Comparison of ENCODE assay signal across 9 cellular contexts in the genomic region with DNA sequence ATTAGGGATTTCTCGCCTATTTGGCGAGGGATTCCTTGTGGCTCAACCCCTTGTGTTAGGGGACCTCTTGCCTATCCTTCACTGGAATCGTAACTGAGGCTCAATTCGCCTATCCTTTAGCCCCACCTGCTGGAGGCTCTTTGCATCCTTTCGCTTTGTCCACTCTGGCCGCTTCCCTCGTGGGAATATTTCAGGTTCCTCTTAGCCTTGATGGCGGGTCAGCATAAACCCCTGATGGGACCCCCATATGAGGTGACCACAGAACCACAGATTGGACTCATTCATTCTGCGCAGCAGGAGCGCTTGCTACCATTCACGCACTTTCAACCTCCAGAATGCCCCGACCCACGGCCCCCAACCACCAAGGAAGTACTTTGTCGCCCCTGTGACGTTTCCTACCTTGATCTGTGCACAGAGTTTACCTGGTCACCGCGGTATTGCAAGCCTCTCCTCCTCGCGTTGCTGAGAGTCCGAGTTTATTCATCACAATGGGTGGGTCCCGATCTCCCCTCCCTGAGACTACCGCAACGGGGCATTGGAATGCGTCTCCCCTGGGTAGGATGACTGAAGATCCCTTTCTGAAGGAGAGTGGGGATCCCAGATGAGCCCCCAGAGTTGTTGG. TPM values are rescaled to one million over a fixed set of nuclear protein-coding genes. Genes with fewer than 3 reads are reported as not detected.
A peak's percentile ranks its signal among the peaks of the same experiment; 100 is the strongest.
DNase-seq lines count a peak whose midpoint lies in the region; ATAC-seq lines count a peak whose summit lies in the region.
"Had no signal": no experiment of that assay in that cellular context is flagged by ENCODE, and none has a peak within 500 bp of the region (broad histone marks: within the 10 kb centered on the region; RNA-seq: fewer than 3 reads in every experiment).

Gene OR52N2 (plus strand): TSS at position 425 of the 622 bp plus-strand sequence. CDS start 11,412 bp downstream, outside the sequence.

- H3K18ac ChIP-seq in mesenchymal stem cell (ENCODE audit: low read depth in 1 of 2, low read length in 2 of 2), result peak within 1 kb of the TSS in 1 of 2 experiments; percentile 29

- H3K27me3 ChIP-seq in effector memory CD4-positive, alpha-beta T cell (replicated peaks; ENCODE audit: control insufficient read depth, insufficient read depth, low read length, poor library complexity, severe bottlenecking), result no peaks in the 10 kb centered on the region
- peaks cover 4 to 12% of the 10 kb centered on the region in 2 experiments for H3K27me3 ChIP-seq in mesenchymal stem cell (ENCODE audit: control insufficient read depth in 1 of 2, insufficient read depth in 1 of 2, low read length in 2 of 2)

- H3K4ac ChIP-seq in mesenchymal stem cell (ENCODE audit: low read depth in 1 of 2, low read length in 2 of 2), result no peak within 1 kb of the TSS

- intact Hi-C loops in activated CD4-positive, alpha-beta memory T cell treated with anti-CD3 and anti-CD28 coated beads for 36 hours (cut with micrococcal nuclease), result loop anchor here (1.0 to 5.0 kb wide), 6 partner anchors 84 to 684 kb away; partner anchors contain the start of gene OR52E5

- CTCF ChIA-PET in activated CD4-positive, alpha-beta memory T cell treated with anti-CD3 and anti-CD28 coated beads for 36 hours (lab: Charles Lee), result interaction anchor here (0.6 to 2.7 kb wide), 8 partner anchors 16 to 334 kb away, joined by 3 to 18 read pairs (median 4); partner anchors contain the start of gene TRIM5

- no peak within 1 kb of the TSS for H2AK5ac ChIP-seq in mesenchymal stem cell (ENCODE audit: low read length, severe bottlenecking)

- peak within 1 kb of the TSS; percentile 85 for H3K4me3 Mint-ChIP-seq in activated CD4-positive, alpha-beta memory T cell treated with anti-CD3 and anti-CD28 coated beads for 36 hours

- peak within 1 kb of the TSS; percentile 77 for H2BK15ac ChIP-seq in mesenchymal stem cell (ENCODE audit: low read depth, poor library complexity, severe bottlenecking)

- H3K9me3 ChIP-seq in effector memory CD4-positive, alpha-beta T cell (ENCODE audit: control insufficient read depth, low read length), result no peaks in the 10 kb centered on the region
- peaks cover 4% of the 10 kb centered on the region for H3K9me3 ChIP-seq in mesenchymal stem cell (ENCODE audit: control insufficient read depth, low read length)

- peak within 1 kb of the TSS; percentile 90 for H3K4me2 ChIP-seq in mesenchymal stem cell (ENCODE audit: low read length, poor library complexity, severe bottlenecking)

- POLR2A ChIA-PET in activated CD4-positive, alpha-beta memory T cell treated with anti-CD3 and anti-CD28 coated beads for 36 hours (lab: Charles Lee), result interaction anchor here (1.0 kb wide), 1 partner anchor 124 kb away, joined by 4 read pairs; the partner anchor contains the start of gene TRIM5

- 20% methylated on average over 24 of the region's 24 CpGs for WGBS in mesenchymal stem cell

- H4K8ac ChIP-seq in mesenchymal stem cell (ENCODE audit: low read length), result no peak within 1 kb of the TSS

- no peak within 1 kb of the TSS for H2BK120ac ChIP-seq in mesenchymal stem cell (ENCODE audit: low read depth, low read length)

- H3K79me1 ChIP-seq in mesenchymal stem cell (replicated peaks; ENCODE audit: low read length, poor library complexity, severe bottlenecking), result no peaks in the 10 kb centered on the region

- peak within 1 kb of the TSS; percentile 86 for H3K9ac ChIP-seq in mesenchymal stem cell (ENCODE audit: low read length)

- ATAC-seq in GM18517 (IDR thresholded peaks at IDR 0.05; ENCODE audit: unreplicated experiment) (peak; percentile 97), HG03060 (IDR thresholded peaks at IDR 0.05; ENCODE audit: low read depth, unreplicated experiment) (peak; percentile 75)

- peaks cover 8% of the 10 kb centered on the region for H3K27me3 Mint-ChIP-seq in activated CD4-positive, alpha-beta memory T cell treated with anti-CD3 and anti-CD28 coated beads for 36 hours

- no peak within 1 kb of the TSS for H3K23ac ChIP-seq in mesenchymal stem cell (ENCODE audit: low read length in 2 of 2)

- H3K4me1 Mint-ChIP-seq in activated CD4-positive, alpha-beta memory T cell treated with anti-CD3 and anti-CD28 coated beads for 36 hours (ENCODE audit: low read depth), result peaks cover 5% of the 10 kb centered on the region

- no peak within 1 kb of the TSS for H3K27ac ChIP-seq in effector memory CD4-positive, alpha-beta T cell (ENCODE audit: insufficient read depth, low read length, poor library complexity, severe bottlenecking)
- H3K27ac ChIP-seq in mesenchymal stem cell (ENCODE audit: low read length, poor library complexity, severe bottlenecking), result no peak within 1 kb of the TSS

- no peaks in the 10 kb centered on the region for H3K36me3 ChIP-seq in effector memory CD4-positive, alpha-beta T cell (ENCODE audit: control insufficient read depth, insufficient read depth, low read length)
- no peaks in the 10 kb centered on the region for H3K36me3 ChIP-seq in mesenchymal stem cell (ENCODE audit: control insufficient read depth in 1 of 2, insufficient read depth in 2 of 2, low read depth in 1 of 2, low read length in 2 of 2)

- H2BK12ac ChIP-seq in mesenchymal stem cell (ENCODE audit: low read length in 2 of 2), result no peak within 1 kb of the TSS

- H3K14ac ChIP-seq in mesenchymal stem cell (ENCODE audit: low read length in 2 of 2), result peak within 1 kb of the TSS in 1 of 2 experiments; percentile 45

- H3K4me1 ChIP-seq in effector memory CD4-positive, alpha-beta T cell (ENCODE audit: control insufficient read depth, insufficient read depth, low read length, poor library complexity, severe bottlenecking), result no peaks in the 10 kb centered on the region
- peaks cover 3% of the 10 kb centered on the region for H3K4me1 ChIP-seq in mesenchymal stem cell (ENCODE audit: control insufficient read depth, insufficient read depth, low read depth, low read length)

- peaks cover 6% of the 10 kb centered on the region for H3K9me3 Mint-ChIP-seq in activated CD4-positive, alpha-beta memory T cell treated with anti-CD3 and anti-CD28 coated beads for 36 hours

- peak within 1 kb of the TSS; percentile 48 for H2AFZ ChIP-seq in mesenchymal stem cell (ENCODE audit: low read depth, low read length)

- peak within 1 kb of the TSS; percentile 48 for H3K4me3 ChIP-seq in effector memory CD4-positive, alpha-beta T cell (ENCODE audit: insufficient read depth, low read depth, low read length, poor library complexity, severe bottlenecking)
- peak within 1 kb of the TSS; percentile 50 to 92 for H3K4me3 ChIP-seq in mesenchymal stem cell (ENCODE audit: insufficient read depth in 1 of 2, low read depth in 1 of 2, low read length in 2 of 2)

- H3K27ac Mint-ChIP-seq in activated CD4-positive, alpha-beta memory T cell treated with anti-CD3 and anti-CD28 coated beads for 36 hours, result peak within 1 kb of the TSS; percentile 49

- H4K91ac ChIP-seq in mesenchymal stem cell (ENCODE audit: low read length), result peak within 1 kb of the TSS; percentile 21

- no peaks in the 10 kb centered on the region for H3K36me3 Mint-ChIP-seq in activated CD4-positive, alpha-beta memory T cell treated with anti-CD3 and anti-CD28 coated beads for 36 hours

- H2BK5ac ChIP-seq in mesenchymal stem cell (ENCODE audit: low read depth, low read length, poor library complexity, severe bottlenecking), result no peak within 1 kb of the TSS

- DNase-seq in AG08395 (ENCODE audit: low spot score), result peak; percentile 63
- peak; percentile 66 for DNase-seq in NCI-H345 treated with DMSO at 0.1 percent for 48 hours (lab: John Stamatoyannopoulos, UW; ENCODE audit: unreplicated experiment)
- peak; percentile 82 for DNase-seq in activated CD4-positive, alpha-beta memory T cell treated with anti-CD3 and anti-CD28 coated beads for 36 hours
- DNase-seq in effector memory CD4-positive, alpha-beta T cell, result peak; percentile 38 to 71 (median 42)
- peak; percentile 77 for DNase-seq in mesenchymal stem cell
- peak; percentile 37 for DNase-seq in stimulated activated CD8-positive, alpha-beta memory T cell treated with anti-CD3 and anti-CD28 coated beads, Interleukin-12 subunit alpha, Interleukin-12 subunit beta, amount 100 ng/mL, for 4 hours (ENCODE audit: low read depth)

RNA-seq across cellular contexts. Expression of gene OR52N2, which starts in this region (rescaled TPM):
- not detected for total RNA-seq in activated CD4-positive, alpha-beta memory T cell treated with anti-CD3 and anti-CD28 coated beads for 36 hours
- polyA plus RNA-seq in mesenchymal stem cell (2013, experiment 1 of 2), result not detected
- polyA plus RNA-seq in mesenchymal stem cell (2013, experiment 2 of 2), result not detected
- total RNA-seq: activated CD8-positive, alpha-beta memory T cell treated with anti-CD3 and anti-CD28 coated beads for 36 hours had no signal

Comparison
In these comparisons a context has a peak if more than half of its experiments do, and no peak if none do; other contexts are left out.
1. Peak in DNase-seq in activated CD4-positive, alpha-beta memory T cell treated with anti-CD3 and anti-CD28 coated beads for 36 hours; RNA of the gene not detected or under 1 TPM.